ENCODE assay signal across 10 cellular contexts in genomic region chr21:15001773-15002647, GRCh38.
A peak's percentile ranks its signal among the peaks of the same experiment; 100 is the strongest.
DNase-seq lines count a peak whose midpoint lies in the region; ATAC-seq, FAIRE-seq and TF ChIP-seq lines count a peak whose summit lies in the region.
"Had no signal": no experiment of that assay in that cellular context is flagged by ENCODE, and none has a peak within 500 bp of the region (broad histone marks: within the 10 kb centered on the region; RNA-seq: fewer than 3 reads in every experiment).

No MANE protein-coding gene starts in this region.

- H3K9me3 ChIP-seq in GM12878 (replicated peaks; ENCODE audit: control insufficient read depth, insufficient read depth, low read length): no peaks in the 10 kb centered on the region
- H3K9me3 ChIP-seq: BLaER1 treated with 17β-estradiol and CSF1 and Interleukin-3, amounts not matched to agents 10 nM and 100 nM had no signal

- no peaks in the 10 kb centered on the region for H3K27me3 ChIP-seq in GM12878 (replicated peaks in 1 of 2; ENCODE audit: control insufficient read depth in 2 of 2, insufficient read depth in 2 of 2, low read length in 1 of 2)
- H3K27me3 ChIP-seq: BLaER1 treated with 17β-estradiol and CSF1 and Interleukin-3, amounts not matched to agents 10 nM and 100 nM had no signal

- no peaks in the 10 kb centered on the region for H4K20me1 ChIP-seq in GM12878 (ENCODE audit: control insufficient read depth, insufficient read depth)

- POLR2A ChIA-PET in GM12878 (lab: Charles Lee): no interaction called here

- in situ Hi-C loops in GM12878 (cut with MboI): no loop called here

- no peak overlapping the region for H3K4me2 ChIP-seq in GM12878 (ENCODE audit: control insufficient read depth, insufficient read depth)
- H3K4me2 ChIP-seq: BLaER1 treated with 17β-estradiol and CSF1 and Interleukin-3, amounts not matched to agents 10 nM and 100 nM had no signal

- FAIRE-seq in GM12878 (lab: Jason Lieb, UNC): peak; percentile 52

- H3K36me3 ChIP-seq in GM12878 (ENCODE audit: control insufficient read depth in 2 of 2, insufficient read depth in 2 of 2, low read length in 1 of 2): no peaks in the 10 kb centered on the region; a peak in 1 of 4 replicates

- CTCF ChIA-PET in GM12878 (lab: Yijun Ruan, JAX): no interaction called here

- no peak overlapping the region for H2AFZ ChIP-seq in GM12878 (ENCODE audit: control insufficient read depth, low read depth, low read length)

- WGBS in GM12878 (ENCODE audit: insufficient coverage, insufficient replicate concordance, low lambda C conversion rate, missing lambda C conversion rate): 21% methylated on average over 15 of the region's 15 CpGs

- TF ChIP-seq CTCF in GM12878 (IDR thresholded peaks at IDR 0.05 in 2 of 3, conservative IDR thresholded peaks at IDR 0.05 in 1 of 3; ENCODE audit: control insufficient read depth in 2 of 3, extremely low read depth in 1 of 3, insufficient read depth in 1 of 3, low read depth in 3 of 3, low read length in 3 of 3): no peak

- no peak overlapping the region for H3K4me3 ChIP-seq in GM12878
- H3K4me3 ChIP-seq: BLaER1 treated with 17β-estradiol and CSF1 and Interleukin-3, amounts not matched to agents 10 nM and 100 nM had no signal

- RAD21 ChIA-PET in GM12878 (lab: Charles Lee; ENCODE audit: unreplicated experiment): interaction anchor here (1.3 to 1.4 kb wide), 2 partner anchors 57 to 122 kb away, joined by 3 to 4 read pairs; no protein-coding TSS in a partner anchor

- peak; percentile 31 for DNase-seq in COR-L47 (lab: John Stamatoyannopoulos, UW)
- peak; percentile 7 for DNase-seq in GM12878 (ENCODE audit: low read depth, low spot score)
- DNase-seq in posterior cingulate gyrus: no peak
- DNase-seq in kidney glomerular epithelial cell (lab: John Stamatoyannopoulos, UW): no peak
- DNase-seq in NCI-H128 (lab: John Stamatoyannopoulos, UW; ENCODE audit: unreplicated experiment): no peak
- no peak for DNase-seq in mucosa of gallbladder (ENCODE audit: low spot score)
- DNase-seq: activated CD4-positive, CD25-positive, alpha-beta regulatory T cell had no signal

- no peak overlapping the region for H3K9ac ChIP-seq in GM12878 (ENCODE audit: control insufficient read depth, insufficient read depth, low read length)
- H3K9ac ChIP-seq: BLaER1 treated with 17β-estradiol and CSF1 and Interleukin-3, amounts not matched to agents 10 nM and 100 nM had no signal

- SMC1A ChIA-PET in GM12878 (lab: Charles Lee; ENCODE audit: uncharacterized antibody, unreplicated experiment): interaction anchor here (0.8 to 1.7 kb wide), 8 partner anchors 8 to 138 kb away, joined by 3 to 7 read pairs (median 3); no protein-coding TSS in a partner anchor

- peaks cover 8% of the 10 kb centered on the region; the same call in 1 of the 2 replicates for H3K4me1 ChIP-seq in GM12878 (ENCODE audit: control insufficient read depth, insufficient read depth, low read length)

- TF ChIP-seq RAD21 in GM12878 (IDR thresholded peaks at IDR 0.05; ENCODE audit: insufficient read depth, low read depth, low read length): no peak

- TSS peak; percentile 13 for BruUV-seq in GM12878 (replicated peaks; lab: Mats Ljungman, UMichigan)

- TF ChIP-seq POLR2A in GM12878 (IDR thresholded peaks at IDR 0.05; ENCODE audit: low read depth, low read length): no peak

- H3K79me2 ChIP-seq in GM12878 (ENCODE audit: control insufficient read depth, insufficient read depth, low read length): peaks cover 4% of the 10 kb centered on the region

- ATAC-seq in GM19468 (IDR thresholded peaks at IDR 0.05; ENCODE audit: extremely low read depth, unreplicated experiment) (peak; percentile 63), HG03103 (IDR thresholded peaks at IDR 0.05; ENCODE audit: low read depth, unreplicated experiment) (peak; percentile 93), GM12878 (peak; percentile 90)

- intact Hi-C loops in GM12878 (cut with micrococcal nuclease; ENCODE audit: unreplicated experiment) (no loop called here), posterior cingulate gyrus (cut with DNase I) (no loop called here)

- no peak overlapping the region for H3K27ac ChIP-seq in GM12878 (ENCODE audit: control insufficient read depth, insufficient read depth)
- H3K27ac ChIP-seq: BLaER1 treated with 17β-estradiol and CSF1 and Interleukin-3, amounts not matched to agents 10 nM and 100 nM had no signal

- TF ChIP-seq EP300 in GM12878 (IDR thresholded peaks at IDR 0.05; ENCODE audit: borderline replicate concordance in 1 of 2, control insufficient read depth in 1 of 2, low read depth in 2 of 2, low read length in 2 of 2): peak in 1 of 2 experiments; percentile 25; a peak in 1 of 4 replicates

TF ChIP-seq in GM12878, 131 proteins besides CTCF, POLR2A, EP300 and RAD21:
- 0 out of 2 replicates have a peak, but pooled peaks have one; percentile 21 for TF ChIP-seq ATF2 (IDR thresholded peaks at IDR 0.05; ENCODE audit: low read length)
- TF ChIP-seq BHLHE40 (IDR thresholded peaks at IDR 0.05; ENCODE audit: borderline replicate concordance in 1 of 2, low read depth in 2 of 2, low read length in 1 of 2): peak; percentile 47 to 61; a peak in 2 of 4 replicates
- TF ChIP-seq TCF7 (IDR thresholded peaks at IDR 0.05; ENCODE audit: borderline replicate concordance): no peak
- TF ChIP-seq JUNB (IDR thresholded peaks at IDR 0.05): peak; percentile 78
- peak; percentile 4; the same call in 1 of the 2 replicates for TF ChIP-seq SMC3 (IDR thresholded peaks at IDR 0.05; ENCODE audit: borderline replicate concordance, low read length)
- TF ChIP-seq CHD2 (IDR thresholded peaks at IDR 0.05; ENCODE audit: borderline replicate concordance, low read depth, low read length): no peak
- 0 out of 2 replicates have a peak, but pooled peaks have one; percentile 11 for TF ChIP-seq NFIC (IDR thresholded peaks at IDR 0.05; ENCODE audit: low read depth, low read length)
- no peak for TF ChIP-seq RBBP5 (conservative IDR thresholded peaks at IDR 0.05)
- TF ChIP-seq IRF4 (IDR thresholded peaks at IDR 0.05; ENCODE audit: low read depth, low read length): peak; percentile 63

Comparison
In these comparisons a context has a peak if more than half of its experiments do, and no peak if none do; other contexts are left out.
1. DNase-seq: peak in COR-L47 (single experiment) and GM12878 (single experiment); none in posterior cingulate gyrus (0 of 10), kidney glomerular epithelial cell (single experiment), NCI-H128 (single experiment) and mucosa of gallbladder (single experiment).
2. Peak in every context shown above with its lines, with median percentiles within 50 percentile points of each other: ATAC-seq.